In the genomic region with DNA sequence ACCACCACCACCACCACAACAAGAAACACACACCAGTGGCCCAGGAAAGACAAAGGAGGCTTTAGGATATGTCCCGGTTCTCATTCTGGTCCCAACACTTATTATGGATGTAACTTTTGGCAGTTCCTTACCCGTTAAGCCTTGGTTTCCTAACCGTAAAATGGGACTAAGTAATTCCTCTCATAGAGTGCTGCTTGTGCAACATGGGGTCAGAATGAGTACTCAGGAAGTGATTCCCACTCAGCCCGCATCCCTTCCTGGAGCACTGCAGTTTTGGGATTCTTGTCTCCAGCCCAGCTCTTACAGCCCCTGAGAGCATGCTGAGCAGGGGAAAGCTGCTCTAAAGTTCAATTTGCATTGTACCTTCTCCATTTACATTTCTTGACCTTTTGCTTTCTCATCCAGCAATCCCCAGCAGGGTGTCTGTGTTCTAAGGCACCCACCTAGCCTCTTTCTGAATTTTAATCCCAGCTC, we compare ENCODE assay signal across 1 cellular context.
TF ChIP-seq lines count a peak whose summit lies in the region.

No MANE protein-coding gene starts in this region.

TF ChIP-seq in HepG2, 621 proteins besides CTCF, POLR2A, EP300 and RAD21 (continued from another document):
- no peak for TF ChIP-seq ZNF605 (CRISPR knock-in tag; IDR thresholded peaks at IDR 0.05)
- TF ChIP-seq ZNF441 (CRISPR knock-in tag; IDR thresholded peaks at IDR 0.05; ENCODE audit: borderline replicate concordance), result no peak
- peak; percentile 58 for TF ChIP-seq CEBPG (CRISPR knock-in tag; IDR thresholded peaks at IDR 0.05)
- TF ChIP-seq RFX3 (CRISPR knock-in tag; IDR thresholded peaks at IDR 0.05), result no peak
- 0 out of 2 replicates have a peak, but pooled peaks have one; percentile 19 for TF ChIP-seq ZMYM2 (CRISPR knock-in tag; IDR thresholded peaks at IDR 0.05)
- TF ChIP-seq, protein P1, sequence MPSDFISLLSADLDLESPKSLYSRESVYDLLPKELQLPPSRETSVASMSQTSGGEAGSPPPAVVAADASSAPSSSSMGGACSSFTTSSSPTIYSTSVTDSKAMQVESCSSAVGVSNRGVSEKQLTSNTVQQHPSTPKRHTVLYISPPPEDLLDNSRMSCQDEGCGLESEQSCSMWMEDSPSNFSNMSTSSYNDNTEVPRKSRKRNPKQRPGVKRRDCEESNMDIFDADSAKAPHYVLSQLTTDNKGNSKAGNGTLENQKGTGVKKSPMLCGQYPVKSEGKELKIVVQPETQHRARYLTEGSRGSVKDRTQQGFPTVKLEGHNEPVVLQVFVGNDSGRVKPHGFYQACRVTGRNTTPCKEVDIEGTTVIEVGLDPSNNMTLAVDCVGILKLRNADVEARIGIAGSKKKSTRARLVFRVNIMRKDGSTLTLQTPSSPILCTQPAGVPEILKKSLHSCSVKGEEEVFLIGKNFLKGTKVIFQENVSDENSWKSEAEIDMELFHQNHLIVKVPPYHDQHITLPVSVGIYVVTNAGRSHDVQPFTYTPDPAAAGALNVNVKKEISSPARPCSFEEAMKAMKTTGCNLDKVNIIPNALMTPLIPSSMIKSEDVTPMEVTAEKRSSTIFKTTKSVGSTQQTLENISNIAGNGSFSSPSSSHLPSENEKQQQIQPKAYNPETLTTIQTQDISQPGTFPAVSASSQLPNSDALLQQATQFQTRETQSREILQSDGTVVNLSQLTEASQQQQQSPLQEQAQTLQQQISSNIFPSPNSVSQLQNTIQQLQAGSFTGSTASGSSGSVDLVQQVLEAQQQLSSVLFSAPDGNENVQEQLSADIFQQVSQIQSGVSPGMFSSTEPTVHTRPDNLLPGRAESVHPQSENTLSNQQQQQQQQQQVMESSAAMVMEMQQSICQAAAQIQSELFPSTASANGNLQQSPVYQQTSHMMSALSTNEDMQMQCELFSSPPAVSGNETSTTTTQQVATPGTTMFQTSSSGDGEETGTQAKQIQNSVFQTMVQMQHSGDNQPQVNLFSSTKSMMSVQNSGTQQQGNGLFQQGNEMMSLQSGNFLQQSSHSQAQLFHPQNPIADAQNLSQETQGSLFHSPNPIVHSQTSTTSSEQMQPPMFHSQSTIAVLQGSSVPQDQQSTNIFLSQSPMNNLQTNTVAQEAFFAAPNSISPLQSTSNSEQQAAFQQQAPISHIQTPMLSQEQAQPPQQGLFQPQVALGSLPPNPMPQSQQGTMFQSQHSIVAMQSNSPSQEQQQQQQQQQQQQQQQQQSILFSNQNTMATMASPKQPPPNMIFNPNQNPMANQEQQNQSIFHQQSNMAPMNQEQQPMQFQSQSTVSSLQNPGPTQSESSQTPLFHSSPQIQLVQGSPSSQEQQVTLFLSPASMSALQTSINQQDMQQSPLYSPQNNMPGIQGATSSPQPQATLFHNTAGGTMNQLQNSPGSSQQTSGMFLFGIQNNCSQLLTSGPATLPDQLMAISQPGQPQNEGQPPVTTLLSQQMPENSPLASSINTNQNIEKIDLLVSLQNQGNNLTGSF (CRISPR knock-in tag; IDR thresholded peaks at IDR 0.05), result no peak
- peak; percentile 30; the same call in 1 of the 2 replicates for TF ChIP-seq FOSL2 (CRISPR knock-in tag; IDR thresholded peaks at IDR 0.05)
- TF ChIP-seq ADNP (CRISPR knock-in tag; IDR thresholded peaks at IDR 0.05), result no peak
- TF ChIP-seq PHB2 (IDR thresholded peaks at IDR 0.05; ENCODE audit: partially characterized antibody), result no peak
- no peak for TF ChIP-seq SCMH1 (CRISPR knock-in tag; IDR thresholded peaks at IDR 0.05; ENCODE audit: borderline replicate concordance)
- TF ChIP-seq ETV6 (CRISPR knock-in tag; conservative IDR thresholded peaks at IDR 0.05), result no peak
- TF ChIP-seq FOXA3 (CRISPR knock-in tag; IDR thresholded peaks at IDR 0.05), result no peak
- TF ChIP-seq ZNF451 (CRISPR knock-in tag; IDR thresholded peaks at IDR 0.05), result no peak
- TF ChIP-seq NR3C1 (CRISPR knock-in tag; IDR thresholded peaks at IDR 0.05), result no peak
- TF ChIP-seq RBM22 (optimal IDR thresholded peaks at IDR 0.05; ENCODE audit: low read length), result no peak
- TF ChIP-seq NR2F6 (IDR thresholded peaks at IDR 0.05), result peak; percentile 48; the same call in 1 of the 2 replicates
- no peak for TF ChIP-seq NR2F6 (CRISPR knock-in tag; IDR thresholded peaks at IDR 0.05)
- TF ChIP-seq THAP11 (CRISPR knock-in tag; IDR thresholded peaks at IDR 0.05), result no peak
- peak; percentile 18; the same call in 1 of the 2 replicates for TF ChIP-seq ZMYM3 (CRISPR knock-in tag; IDR thresholded peaks at IDR 0.05)
- no peak for TF ChIP-seq ZNF431 (CRISPR knock-in tag; IDR thresholded peaks at IDR 0.05; ENCODE audit: borderline replicate concordance, low read depth)
- no peak for TF ChIP-seq ZFX (CRISPR knock-in tag; IDR thresholded peaks at IDR 0.05; ENCODE audit: low read depth)
- TF ChIP-seq LCORL (IDR thresholded peaks at IDR 0.05), result no peak
- peak; percentile 19; the same call in 1 of the 2 replicates for TF ChIP-seq LCORL (CRISPR knock-in tag; IDR thresholded peaks at IDR 0.05)
- TF ChIP-seq, protein P2, sequence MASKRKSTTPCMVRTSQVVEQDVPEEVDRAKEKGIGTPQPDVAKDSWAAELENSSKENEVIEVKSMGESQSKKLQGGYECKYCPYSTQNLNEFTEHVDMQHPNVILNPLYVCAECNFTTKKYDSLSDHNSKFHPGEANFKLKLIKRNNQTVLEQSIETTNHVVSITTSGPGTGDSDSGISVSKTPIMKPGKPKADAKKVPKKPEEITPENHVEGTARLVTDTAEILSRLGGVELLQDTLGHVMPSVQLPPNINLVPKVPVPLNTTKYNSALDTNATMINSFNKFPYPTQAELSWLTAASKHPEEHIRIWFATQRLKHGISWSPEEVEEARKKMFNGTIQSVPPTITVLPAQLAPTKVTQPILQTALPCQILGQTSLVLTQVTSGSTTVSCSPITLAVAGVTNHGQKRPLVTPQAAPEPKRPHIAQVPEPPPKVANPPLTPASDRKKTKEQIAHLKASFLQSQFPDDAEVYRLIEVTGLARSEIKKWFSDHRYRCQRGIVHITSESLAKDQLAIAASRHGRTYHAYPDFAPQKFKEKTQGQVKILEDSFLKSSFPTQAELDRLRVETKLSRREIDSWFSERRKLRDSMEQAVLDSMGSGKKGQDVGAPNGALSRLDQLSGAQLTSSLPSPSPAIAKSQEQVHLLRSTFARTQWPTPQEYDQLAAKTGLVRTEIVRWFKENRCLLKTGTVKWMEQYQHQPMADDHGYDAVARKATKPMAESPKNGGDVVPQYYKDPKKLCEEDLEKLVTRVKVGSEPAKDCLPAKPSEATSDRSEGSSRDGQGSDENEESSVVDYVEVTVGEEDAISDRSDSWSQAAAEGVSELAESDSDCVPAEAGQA (IDR thresholded peaks at IDR 0.05; ENCODE audit: low read depth), result no peak
- TF ChIP-seq, protein P2 (CRISPR knock-in tag; IDR thresholded peaks at IDR 0.05; ENCODE audit: borderline replicate concordance), result no peak
- no peak for TF ChIP-seq ZNF3 (CRISPR knock-in tag; IDR thresholded peaks at IDR 0.05)
- TF ChIP-seq ZNF879 (CRISPR knock-in tag; IDR thresholded peaks at IDR 0.05), result no peak
- no peak for TF ChIP-seq ZNF713 (CRISPR knock-in tag; IDR thresholded peaks at IDR 0.05)
- TF ChIP-seq, protein P3, sequence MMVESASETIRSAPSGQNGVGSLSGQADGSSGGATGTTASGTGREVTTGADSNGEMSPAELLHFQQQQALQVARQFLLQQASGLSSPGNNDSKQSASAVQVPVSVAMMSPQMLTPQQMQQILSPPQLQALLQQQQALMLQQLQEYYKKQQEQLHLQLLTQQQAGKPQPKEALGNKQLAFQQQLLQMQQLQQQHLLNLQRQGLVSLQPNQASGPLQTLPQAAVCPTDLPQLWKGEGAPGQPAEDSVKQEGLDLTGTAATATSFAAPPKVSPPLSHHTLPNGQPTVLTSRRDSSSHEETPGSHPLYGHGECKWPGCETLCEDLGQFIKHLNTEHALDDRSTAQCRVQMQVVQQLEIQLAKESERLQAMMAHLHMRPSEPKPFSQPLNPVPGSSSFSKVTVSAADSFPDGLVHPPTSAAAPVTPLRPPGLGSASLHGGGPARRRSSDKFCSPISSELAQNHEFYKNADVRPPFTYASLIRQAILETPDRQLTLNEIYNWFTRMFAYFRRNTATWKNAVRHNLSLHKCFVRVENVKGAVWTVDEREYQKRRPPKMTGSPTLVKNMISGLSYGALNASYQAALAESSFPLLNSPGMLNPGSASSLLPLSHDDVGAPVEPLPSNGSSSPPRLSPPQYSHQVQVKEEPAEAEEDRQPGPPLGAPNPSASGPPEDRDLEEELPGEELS (CRISPR knock-in tag; IDR thresholded peaks at IDR 0.05), result no peak
- 0 out of 2 replicates have a peak, but pooled peaks have one; percentile 36 for TF ChIP-seq RARA (CRISPR knock-in tag; IDR thresholded peaks at IDR 0.05)
